In genomic region chr4:86596802-86597201, GRCh38 we compare ENCODE assay signal across 13 cellular contexts. TPM values are rescaled to one million over a fixed set of nuclear protein-coding genes. Genes with fewer than 3 reads are reported as not detected.
A peak's percentile ranks its signal among the peaks of the same experiment; 100 is the strongest.
DNase-seq lines count a peak whose midpoint lies in the region; ATAC-seq, FAIRE-seq and TF ChIP-seq lines count a peak whose summit lies in the region.
"Had no signal": no experiment of that assay in that cellular context is flagged by ENCODE, and none has a peak within 500 bp of the region (broad histone marks: within the 10 kb centered on the region; RNA-seq: fewer than 3 reads in every experiment).

No MANE protein-coding gene starts in this region.

- ATAC-seq in GM18519 (IDR thresholded peaks at IDR 0.05; ENCODE audit: low FRiP score, unreplicated experiment), result no peak
- no peak for ATAC-seq in naive thymus-derived CD8-positive, alpha-beta T cell
- ATAC-seq: gastrocnemius medialis had no signal

- no peak for DNase-seq in left ventricle myocardium inferior
- DNase-seq in cardiac septum (ENCODE audit: low spot score), result no peak
- peak; percentile 25 to 33 for DNase-seq in cardiac fibroblast (ENCODE audit: low read depth in 2 of 2)
- DNase-seq in vagina (ENCODE audit: extremely low spot score in 2 of 2), result no peak
- DNase-seq in naive thymus-derived CD8-positive, alpha-beta T cell, result no peak
- DNase-seq in HUDEP-2 (lab: John Stamatoyannopoulos, UW; ENCODE audit: unreplicated experiment in 76 of 76), result no peak
- DNase-seq: activated CD8-positive, alpha-beta memory T cell treated with anti-CD3 and anti-CD28 coated beads, Interleukin-2, amount 50 U/mL, for 48 hours; gastrocnemius medialis; NCI-H1417; T-helper 9 cell had no signal

- no peak for TF ChIP-seq POLR2A in vagina (IDR thresholded peaks at IDR 0.05)

- H3K4me1 ChIP-seq in left ventricle myocardium inferior (peaks cover 28% of the 10 kb centered on the region), vagina (peaks cover 63% of the 10 kb centered on the region)

- no peaks in the 10 kb centered on the region for H3K36me3 ChIP-seq in left ventricle myocardium inferior
- no peaks in the 10 kb centered on the region for H3K36me3 ChIP-seq in vagina
- H3K36me3 ChIP-seq: ascending aorta, gastrocnemius medialis had no signal

- no peaks in the 10 kb centered on the region for H3K9me3 ChIP-seq in left ventricle myocardium inferior (replicated peaks)
- no peaks in the 10 kb centered on the region for H3K9me3 ChIP-seq in vagina
- H3K9me3 ChIP-seq: ascending aorta, gastrocnemius medialis had no signal

- TF ChIP-seq CTCF in left ventricle myocardium inferior (IDR thresholded peaks at IDR 0.05; ENCODE audit: borderline replicate concordance) (no peak), cardiac fibroblast (IDR thresholded peaks at IDR 0.05; ENCODE audit: low read depth, low read length) (no peak), vagina (IDR thresholded peaks at IDR 0.05) (no peak)

- intact Hi-C loops in left ventricle myocardium inferior (cut with micrococcal nuclease), result no loop called here
- intact Hi-C loops in cardiac septum (cut with DNase I), result no loop called here
- intact Hi-C loops in vagina (cut with DNase I), result loop anchor here (10.0 kb wide), 2 partner anchors 298 to 628 kb away; partner anchors contain the start of genes C4orf36 and KLHL8

- H3K27me3 Mint-ChIP-seq in naive thymus-derived CD8-positive, alpha-beta T cell, result peaks cover 23 to 59% (median 35%) of the 10 kb centered on the region in 5 donors

- H3K4me3 Mint-ChIP-seq in naive thymus-derived CD8-positive, alpha-beta T cell, result no peak overlapping the region

- H3K27ac ChIP-seq in left ventricle myocardium inferior (replicated peaks) (peak overlapping the region; percentile 82), vagina (peak overlapping the region; percentile 98)
- H3K27ac ChIP-seq: ascending aorta, gastrocnemius medialis had no signal

- H3K27ac Mint-ChIP-seq in naive thymus-derived CD8-positive, alpha-beta T cell, result no peak overlapping the region

- H3K4me1 Mint-ChIP-seq in naive thymus-derived CD8-positive, alpha-beta T cell, result peaks cover 8 to 17% (median 14%) of the 10 kb centered on the region in 4 donors

- H3K4me3 ChIP-seq in left ventricle myocardium inferior, result peak overlapping the region; percentile 74
- no peak overlapping the region for H3K4me3 ChIP-seq in cardiac fibroblast (replicated peaks in 1 of 2; ENCODE audit: low read depth in 2 of 2, low read length in 2 of 2)
- peak overlapping the region in 1 of 2 donors; percentile 92 for H3K4me3 ChIP-seq in vagina
- H3K4me3 ChIP-seq: gastrocnemius medialis had no signal

- POLR2A ChIA-PET in naive thymus-derived CD8-positive, alpha-beta T cell (lab: Charles Lee), result no interaction called here

- H3K36me3 Mint-ChIP-seq in naive thymus-derived CD8-positive, alpha-beta T cell, result no peaks in the 10 kb centered on the region

- no peaks in the 10 kb centered on the region for H3K9me3 Mint-ChIP-seq in naive thymus-derived CD8-positive, alpha-beta T cell

- FAIRE-seq in islet of Langerhans (lab: Jason Lieb, UNC), result peak; percentile 88

- peaks cover 62% of the 10 kb centered on the region for H3K27me3 ChIP-seq in left ventricle myocardium inferior (ENCODE audit: low read depth)
- H3K27me3 ChIP-seq in vagina, result no peaks in the 10 kb centered on the region
- H3K27me3 ChIP-seq: ascending aorta had no signal

RNA-seq across cellular contexts. Expression of gene PTPN13, which starts 2.7 kb away (rescaled TPM):
- total RNA-seq in left ventricle myocardium inferior (3.8 TPM), cardiac septum (3.4 TPM), vagina (66.3 TPM)
- total RNA-seq in naive thymus-derived CD8-positive, alpha-beta T cell, result not detected
- polyA plus RNA-seq in naive thymus-derived CD8-positive, alpha-beta T cell, result not detected

Comparison
In these comparisons a context has a peak if more than half of its experiments do, and no peak if none do; other contexts are left out.
1. DNase-seq: peak in cardiac fibroblast (2 of 2); none in left ventricle myocardium inferior (single experiment), cardiac septum (single experiment), vagina (0 of 2), naive thymus-derived CD8-positive, alpha-beta T cell (0 of 10) and HUDEP-2 (0 of 76).
2. RNA of gene PTPN13, which starts 2.7 kb away (total RNA-seq): 66.3 TPM in vagina (single experiment); 3.8 TPM in left ventricle myocardium inferior (single experiment), 3.4 TPM in cardiac septum (single experiment) and not detected in naive thymus-derived CD8-positive, alpha-beta T cell; every median in the first group is over 10 times any median in the second.